Comparison of ENCODE assay signal across 1 cellular context in the genomic region with DNA sequence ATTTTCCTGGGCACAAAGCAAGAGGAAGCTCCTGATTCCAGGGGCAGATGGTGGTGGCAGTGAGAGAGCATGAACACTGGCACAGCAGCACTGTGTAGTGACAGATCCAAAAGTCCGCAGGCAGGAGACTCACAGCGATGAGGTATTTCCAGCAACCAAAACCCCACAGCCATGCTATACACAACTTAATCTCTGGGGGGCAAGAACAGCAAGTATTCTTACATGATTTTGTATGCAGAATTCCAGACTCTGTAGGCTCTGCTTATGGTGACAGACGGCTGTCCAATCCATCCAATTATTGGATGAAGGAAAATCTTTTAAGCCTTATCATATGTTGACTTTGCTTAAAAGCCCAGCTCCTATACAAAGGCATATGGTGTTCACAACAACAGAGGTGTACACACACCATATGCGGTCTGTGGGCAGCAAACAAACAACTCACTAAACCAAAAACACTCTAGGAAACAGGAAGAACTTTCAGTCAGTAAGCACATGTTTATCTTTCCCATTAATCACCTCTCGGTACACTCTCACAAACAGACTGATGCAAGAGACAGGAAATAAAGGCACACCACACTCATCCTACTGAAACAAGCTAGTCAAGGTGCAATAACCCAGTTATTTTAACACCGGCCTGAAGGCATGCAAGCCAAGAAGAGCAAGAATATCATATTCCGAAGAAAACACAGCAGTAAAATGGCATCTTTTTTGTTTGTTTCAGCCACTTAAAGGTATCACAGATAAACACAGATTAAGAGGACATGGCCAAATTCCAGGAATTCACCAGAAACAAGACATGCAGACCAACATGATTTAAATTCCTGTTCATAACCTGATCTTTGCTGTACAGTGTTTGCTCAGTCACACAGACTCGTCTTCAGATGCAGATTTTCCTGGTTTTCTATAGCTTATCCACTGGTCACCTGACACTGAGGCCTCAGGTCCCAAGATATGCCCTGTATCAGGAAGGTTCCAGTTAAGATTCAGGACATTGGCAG.
TF ChIP-seq lines count a peak whose summit lies in the region.

No MANE protein-coding gene starts in this region.

TF ChIP-seq in K562, 482 proteins besides CTCF, POLR2A, EP300 and RAD21 (continued from another document and continues in another):
- TF ChIP-seq, protein P1, sequence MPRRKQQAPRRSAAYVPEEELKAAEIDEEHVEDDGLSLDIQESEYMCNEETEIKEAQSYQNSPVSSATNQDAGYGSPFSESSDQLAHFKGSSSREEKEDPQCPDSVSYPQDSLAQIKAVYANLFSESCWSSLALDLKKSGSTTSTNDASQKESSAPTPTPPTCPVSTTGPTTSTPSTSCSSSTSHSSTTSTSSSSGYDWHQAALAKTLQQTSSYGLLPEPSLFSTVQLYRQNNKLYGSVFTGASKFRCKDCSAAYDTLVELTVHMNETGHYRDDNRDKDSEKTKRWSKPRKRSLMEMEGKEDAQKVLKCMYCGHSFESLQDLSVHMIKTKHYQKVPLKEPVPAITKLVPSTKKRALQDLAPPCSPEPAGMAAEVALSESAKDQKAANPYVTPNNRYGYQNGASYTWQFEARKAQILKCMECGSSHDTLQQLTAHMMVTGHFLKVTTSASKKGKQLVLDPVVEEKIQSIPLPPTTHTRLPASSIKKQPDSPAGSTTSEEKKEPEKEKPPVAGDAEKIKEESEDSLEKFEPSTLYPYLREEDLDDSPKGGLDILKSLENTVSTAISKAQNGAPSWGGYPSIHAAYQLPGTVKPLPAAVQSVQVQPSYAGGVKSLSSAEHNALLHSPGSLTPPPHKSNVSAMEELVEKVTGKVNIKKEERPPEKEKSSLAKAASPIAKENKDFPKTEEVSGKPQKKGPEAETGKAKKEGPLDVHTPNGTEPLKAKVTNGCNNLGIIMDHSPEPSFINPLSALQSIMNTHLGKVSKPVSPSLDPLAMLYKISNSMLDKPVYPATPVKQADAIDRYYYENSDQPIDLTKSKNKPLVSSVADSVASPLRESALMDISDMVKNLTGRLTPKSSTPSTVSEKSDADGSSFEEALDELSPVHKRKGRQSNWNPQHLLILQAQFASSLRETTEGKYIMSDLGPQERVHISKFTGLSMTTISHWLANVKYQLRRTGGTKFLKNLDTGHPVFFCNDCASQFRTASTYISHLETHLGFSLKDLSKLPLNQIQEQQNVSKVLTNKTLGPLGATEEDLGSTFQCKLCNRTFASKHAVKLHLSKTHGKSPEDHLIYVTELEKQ (CRISPR knock-in tag; IDR thresholded peaks at IDR 0.05), result 0 out of 2 replicates have a peak, but pooled peaks have one; percentile 38
- TF ChIP-seq PML (IDR thresholded peaks at IDR 0.05; ENCODE audit: low read length) (peak; percentile 81; the same call in 1 of the 2 replicates), ZNF140 (CRISPR knock-in tag; IDR thresholded peaks at IDR 0.05) (no peak), TOE1 (IDR thresholded peaks at IDR 0.05; ENCODE audit: borderline replicate concordance) (0 out of 2 replicates have a peak, but pooled peaks have one; percentile 26), TOE1 (CRISPR knock-in tag; IDR thresholded peaks at IDR 0.05; ENCODE audit: borderline replicate concordance, low read depth) (no peak), POLR3A (IDR thresholded peaks at IDR 0.05; ENCODE audit: borderline replicate concordance, extremely low read depth, insufficient read depth, insufficient read length) (no peak), EWSR1 (IDR thresholded peaks at IDR 0.05; ENCODE audit: borderline replicate concordance, low read depth, partially characterized antibody) (no peak), LEF1 (IDR thresholded peaks at IDR 0.05) (peak; percentile 93; the same call in 1 of the 2 replicates), DMBX1 (CRISPR knock-in tag; IDR thresholded peaks at IDR 0.05; ENCODE audit: borderline replicate concordance) (peak; percentile 87; the same call in 1 of the 2 replicates), DNMT1 (IDR thresholded peaks at IDR 0.05) (no peak), ZC3H4 (CRISPR knock-in tag; IDR thresholded peaks at IDR 0.05; ENCODE audit: borderline replicate concordance) (no peak), GTF2E2 (tag; IDR thresholded peaks at IDR 0.05) (peak; percentile 68; the same call in 1 of the 2 replicates), ZNF165 (CRISPR knock-in tag; IDR thresholded peaks at IDR 0.05; ENCODE audit: borderline replicate concordance) (no peak), MAFG (tag; conservative IDR thresholded peaks at IDR 0.05) (0 out of 2 replicates have a peak, but pooled peaks have one; percentile 27), BMI1 (IDR thresholded peaks at IDR 0.05; ENCODE audit: low read length) (no peak), RBBP5 (IDR thresholded peaks at IDR 0.05; ENCODE audit: borderline replicate concordance, insufficient read depth, low read length, poor library complexity, severe bottlenecking) (no peak), E2F3 (CRISPR knock-in tag; IDR thresholded peaks at IDR 0.05) (no peak), TCFL5 (CRISPR knock-in tag; conservative IDR thresholded peaks at IDR 0.05) (no peak; the same call in 1 of the 2 replicates), ZNF445 (CRISPR knock-in tag; IDR thresholded peaks at IDR 0.05; ENCODE audit: low read depth) (no peak), ZNF79 (CRISPR knock-in tag; IDR thresholded peaks at IDR 0.05; ENCODE audit: low read depth) (no peak), DDX20 (tag; IDR thresholded peaks at IDR 0.05; ENCODE audit: low read depth) (peak; percentile 84)
- TF ChIP-seq, protein P2, sequence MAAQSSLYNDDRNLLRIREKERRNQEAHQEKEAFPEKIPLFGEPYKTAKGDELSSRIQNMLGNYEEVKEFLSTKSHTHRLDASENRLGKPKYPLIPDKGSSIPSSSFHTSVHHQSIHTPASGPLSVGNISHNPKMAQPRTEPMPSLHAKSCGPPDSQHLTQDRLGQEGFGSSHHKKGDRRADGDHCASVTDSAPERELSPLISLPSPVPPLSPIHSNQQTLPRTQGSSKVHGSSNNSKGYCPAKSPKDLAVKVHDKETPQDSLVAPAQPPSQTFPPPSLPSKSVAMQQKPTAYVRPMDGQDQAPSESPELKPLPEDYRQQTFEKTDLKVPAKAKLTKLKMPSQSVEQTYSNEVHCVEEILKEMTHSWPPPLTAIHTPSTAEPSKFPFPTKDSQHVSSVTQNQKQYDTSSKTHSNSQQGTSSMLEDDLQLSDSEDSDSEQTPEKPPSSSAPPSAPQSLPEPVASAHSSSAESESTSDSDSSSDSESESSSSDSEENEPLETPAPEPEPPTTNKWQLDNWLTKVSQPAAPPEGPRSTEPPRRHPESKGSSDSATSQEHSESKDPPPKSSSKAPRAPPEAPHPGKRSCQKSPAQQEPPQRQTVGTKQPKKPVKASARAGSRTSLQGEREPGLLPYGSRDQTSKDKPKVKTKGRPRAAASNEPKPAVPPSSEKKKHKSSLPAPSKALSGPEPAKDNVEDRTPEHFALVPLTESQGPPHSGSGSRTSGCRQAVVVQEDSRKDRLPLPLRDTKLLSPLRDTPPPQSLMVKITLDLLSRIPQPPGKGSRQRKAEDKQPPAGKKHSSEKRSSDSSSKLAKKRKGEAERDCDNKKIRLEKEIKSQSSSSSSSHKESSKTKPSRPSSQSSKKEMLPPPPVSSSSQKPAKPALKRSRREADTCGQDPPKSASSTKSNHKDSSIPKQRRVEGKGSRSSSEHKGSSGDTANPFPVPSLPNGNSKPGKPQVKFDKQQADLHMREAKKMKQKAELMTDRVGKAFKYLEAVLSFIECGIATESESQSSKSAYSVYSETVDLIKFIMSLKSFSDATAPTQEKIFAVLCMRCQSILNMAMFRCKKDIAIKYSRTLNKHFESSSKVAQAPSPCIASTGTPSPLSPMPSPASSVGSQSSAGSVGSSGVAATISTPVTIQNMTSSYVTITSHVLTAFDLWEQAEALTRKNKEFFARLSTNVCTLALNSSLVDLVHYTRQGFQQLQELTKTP (IDR thresholded peaks at IDR 0.05; ENCODE audit: low read depth in 1 of 2, partially characterized antibody in 2 of 2), result peak; percentile 73 to 89
- TF ChIP-seq, protein P3, sequence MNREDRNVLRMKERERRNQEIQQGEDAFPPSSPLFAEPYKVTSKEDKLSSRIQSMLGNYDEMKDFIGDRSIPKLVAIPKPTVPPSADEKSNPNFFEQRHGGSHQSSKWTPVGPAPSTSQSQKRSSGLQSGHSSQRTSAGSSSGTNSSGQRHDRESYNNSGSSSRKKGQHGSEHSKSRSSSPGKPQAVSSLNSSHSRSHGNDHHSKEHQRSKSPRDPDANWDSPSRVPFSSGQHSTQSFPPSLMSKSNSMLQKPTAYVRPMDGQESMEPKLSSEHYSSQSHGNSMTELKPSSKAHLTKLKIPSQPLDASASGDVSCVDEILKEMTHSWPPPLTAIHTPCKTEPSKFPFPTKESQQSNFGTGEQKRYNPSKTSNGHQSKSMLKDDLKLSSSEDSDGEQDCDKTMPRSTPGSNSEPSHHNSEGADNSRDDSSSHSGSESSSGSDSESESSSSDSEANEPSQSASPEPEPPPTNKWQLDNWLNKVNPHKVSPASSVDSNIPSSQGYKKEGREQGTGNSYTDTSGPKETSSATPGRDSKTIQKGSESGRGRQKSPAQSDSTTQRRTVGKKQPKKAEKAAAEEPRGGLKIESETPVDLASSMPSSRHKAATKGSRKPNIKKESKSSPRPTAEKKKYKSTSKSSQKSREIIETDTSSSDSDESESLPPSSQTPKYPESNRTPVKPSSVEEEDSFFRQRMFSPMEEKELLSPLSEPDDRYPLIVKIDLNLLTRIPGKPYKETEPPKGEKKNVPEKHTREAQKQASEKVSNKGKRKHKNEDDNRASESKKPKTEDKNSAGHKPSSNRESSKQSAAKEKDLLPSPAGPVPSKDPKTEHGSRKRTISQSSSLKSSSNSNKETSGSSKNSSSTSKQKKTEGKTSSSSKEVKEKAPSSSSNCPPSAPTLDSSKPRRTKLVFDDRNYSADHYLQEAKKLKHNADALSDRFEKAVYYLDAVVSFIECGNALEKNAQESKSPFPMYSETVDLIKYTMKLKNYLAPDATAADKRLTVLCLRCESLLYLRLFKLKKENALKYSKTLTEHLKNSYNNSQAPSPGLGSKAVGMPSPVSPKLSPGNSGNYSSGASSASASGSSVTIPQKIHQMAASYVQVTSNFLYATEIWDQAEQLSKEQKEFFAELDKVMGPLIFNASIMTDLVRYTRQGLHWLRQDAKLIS (CRISPR knock-in tag; IDR thresholded peaks at IDR 0.05), result peak; percentile 89; the same call in 1 of the 2 replicates
- TF ChIP-seq, protein P4, sequence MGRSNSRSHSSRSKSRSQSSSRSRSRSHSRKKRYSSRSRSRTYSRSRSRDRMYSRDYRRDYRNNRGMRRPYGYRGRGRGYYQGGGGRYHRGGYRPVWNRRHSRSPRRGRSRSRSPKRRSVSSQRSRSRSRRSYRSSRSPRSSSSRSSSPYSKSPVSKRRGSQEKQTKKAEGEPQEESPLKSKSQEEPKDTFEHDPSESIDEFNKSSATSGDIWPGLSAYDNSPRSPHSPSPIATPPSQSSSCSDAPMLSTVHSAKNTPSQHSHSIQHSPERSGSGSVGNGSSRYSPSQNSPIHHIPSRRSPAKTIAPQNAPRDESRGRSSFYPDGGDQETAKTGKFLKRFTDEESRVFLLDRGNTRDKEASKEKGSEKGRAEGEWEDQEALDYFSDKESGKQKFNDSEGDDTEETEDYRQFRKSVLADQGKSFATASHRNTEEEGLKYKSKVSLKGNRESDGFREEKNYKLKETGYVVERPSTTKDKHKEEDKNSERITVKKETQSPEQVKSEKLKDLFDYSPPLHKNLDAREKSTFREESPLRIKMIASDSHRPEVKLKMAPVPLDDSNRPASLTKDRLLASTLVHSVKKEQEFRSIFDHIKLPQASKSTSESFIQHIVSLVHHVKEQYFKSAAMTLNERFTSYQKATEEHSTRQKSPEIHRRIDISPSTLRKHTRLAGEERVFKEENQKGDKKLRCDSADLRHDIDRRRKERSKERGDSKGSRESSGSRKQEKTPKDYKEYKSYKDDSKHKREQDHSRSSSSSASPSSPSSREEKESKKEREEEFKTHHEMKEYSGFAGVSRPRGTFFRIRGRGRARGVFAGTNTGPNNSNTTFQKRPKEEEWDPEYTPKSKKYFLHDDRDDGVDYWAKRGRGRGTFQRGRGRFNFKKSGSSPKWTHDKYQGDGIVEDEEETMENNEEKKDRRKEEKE (IDR thresholded peaks at IDR 0.05; ENCODE audit: borderline replicate concordance in 1 of 2, control insufficient read depth in 1 of 2, low read depth in 2 of 2, low read length in 1 of 2), result no peak
- TF ChIP-seq, protein P5, sequence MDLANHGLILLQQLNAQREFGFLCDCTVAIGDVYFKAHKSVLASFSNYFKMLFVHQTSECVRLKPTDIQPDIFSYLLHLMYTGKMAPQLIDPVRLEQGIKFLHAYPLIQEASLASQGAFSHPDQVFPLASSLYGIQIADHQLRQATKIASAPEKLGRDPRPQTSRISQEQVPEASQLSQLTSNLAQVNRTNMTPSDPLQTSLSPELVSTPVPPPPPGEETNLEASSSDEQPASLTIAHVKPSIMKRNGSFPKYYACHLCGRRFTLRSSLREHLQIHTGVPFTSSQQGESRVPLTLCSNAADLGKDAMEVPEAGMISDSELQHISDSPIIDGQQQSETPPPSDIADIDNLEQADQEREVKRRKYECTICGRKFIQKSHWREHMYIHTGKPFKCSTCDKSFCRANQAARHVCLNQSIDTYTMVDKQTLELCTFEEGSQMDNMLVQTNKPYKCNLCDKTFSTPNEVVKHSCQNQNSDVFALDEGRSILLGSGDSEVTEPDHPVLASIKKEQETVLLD (IDR thresholded peaks at IDR 0.05), result no peak; the same call in 1 of the 2 replicates
- TF ChIP-seq, protein P6, sequence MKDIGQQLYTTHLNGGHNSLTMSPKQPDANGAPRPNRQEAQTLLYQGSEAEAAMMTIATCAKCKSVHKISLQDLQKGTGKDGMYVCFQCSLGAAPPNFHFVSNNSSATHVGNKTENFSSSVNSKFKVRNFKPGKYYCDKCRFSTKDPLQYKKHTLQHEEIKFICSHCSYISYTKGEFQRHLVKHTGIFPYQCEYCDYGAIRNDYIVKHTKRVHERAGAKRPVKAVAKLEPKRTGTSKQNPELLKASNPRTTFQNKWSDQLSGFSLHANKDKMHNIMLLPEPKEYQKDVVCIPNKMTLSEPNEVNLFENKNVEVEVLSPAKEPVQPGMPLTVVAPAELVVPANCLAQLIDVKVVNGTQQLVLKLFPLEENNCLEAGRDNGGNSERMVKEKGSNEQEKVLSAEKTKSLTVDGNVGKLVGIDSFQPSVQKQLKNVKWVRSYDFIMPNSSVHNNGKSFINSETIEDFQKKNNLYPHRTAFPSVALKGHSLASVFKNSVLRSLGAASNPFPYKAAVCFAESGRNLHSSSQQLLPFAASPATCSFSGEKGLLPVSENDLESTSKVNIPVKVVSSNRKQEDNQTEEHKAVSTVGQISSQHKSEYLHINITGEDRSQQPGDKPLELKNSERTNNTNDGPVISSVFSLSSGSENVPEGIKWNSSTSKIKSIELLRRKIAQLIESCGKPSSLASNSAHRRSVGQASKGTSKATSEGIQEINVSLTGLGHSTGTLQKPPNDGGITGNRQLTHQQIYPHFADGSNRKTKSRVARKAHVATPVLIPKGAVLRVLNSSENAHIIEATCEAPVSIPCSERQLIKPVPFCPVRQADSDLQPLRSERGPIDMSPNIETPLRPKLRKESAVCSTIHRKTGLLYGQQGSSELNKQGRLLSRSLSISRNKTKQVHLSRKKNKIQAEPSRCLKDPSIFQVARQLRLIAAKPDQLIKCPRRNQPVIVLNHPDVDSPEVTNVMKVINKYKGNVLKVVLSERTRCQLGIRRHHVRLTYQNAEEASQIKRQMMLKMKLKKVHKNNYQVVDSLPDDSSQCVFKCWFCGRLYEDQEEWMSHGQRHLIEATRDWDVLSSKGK (CRISPR knock-in tag; IDR thresholded peaks at IDR 0.05), result 0 out of 2 replicates have a peak, but pooled peaks have one; percentile 11
